In the genomic region with DNA sequence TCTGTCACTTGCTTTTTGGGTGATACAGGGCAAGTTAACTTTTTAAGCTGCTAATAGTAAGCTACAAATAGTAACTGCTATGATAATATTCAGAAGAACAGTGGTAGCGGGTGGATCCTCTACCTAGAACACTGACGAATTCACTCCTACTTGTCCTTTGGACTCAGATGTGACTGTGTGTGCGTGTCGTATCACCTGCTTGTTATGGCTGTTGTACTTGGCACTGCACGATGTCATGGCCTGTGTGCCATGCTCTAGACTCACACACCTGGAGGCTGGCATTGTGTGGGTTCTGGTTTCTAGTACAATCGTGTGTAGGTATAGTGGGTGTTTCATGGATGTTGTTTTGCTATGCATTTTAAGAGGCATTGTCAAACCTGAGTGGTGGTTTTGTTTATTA, we compare ENCODE assay signal across 28 cellular contexts.
"Had no signal": no experiment of that assay in that cellular context is flagged by ENCODE, and none has a peak within 500 bp of the region (broad histone marks: within the 10 kb centered on the region; RNA-seq: fewer than 3 reads in every experiment).

No MANE protein-coding gene starts in this region.

- H3K36me3 Mint-ChIP-seq: naive thymus-derived CD4-positive, alpha-beta T cell; natural killer cell; neural progenitor cell; stimulated activated memory B cell treated with anti-CD40 and anti-IgM and Interleukin-4, amounts not matched to agents 10 μg/mL and 1 μg/mL and 100 μg/mL, for 72 hours had no signal

- H3K4me1 Mint-ChIP-seq: naive thymus-derived CD4-positive, alpha-beta T cell; natural killer cell; nephron; neural progenitor cell; stimulated activated memory B cell treated with anti-CD40 and anti-IgM and Interleukin-4, amounts not matched to agents 10 μg/mL and 1 μg/mL and 100 μg/mL, for 72 hours; stimulated activated naive CD8-positive, alpha-beta T cell treated with anti-CD3 and anti-CD28 coated beads, Interleukin-15, amount 100 ng/mL, for 72 hours had no signal

- H3K4me3 Mint-ChIP-seq: naive thymus-derived CD4-positive, alpha-beta T cell; natural killer cell; nephron; neural progenitor cell; stimulated activated memory B cell treated with anti-CD40 and anti-IgM and Interleukin-4, amounts not matched to agents 10 μg/mL and 1 μg/mL and 100 μg/mL, for 72 hours; stimulated activated naive CD8-positive, alpha-beta T cell treated with anti-CD3 and anti-CD28 coated beads, Interleukin-15, amount 100 ng/mL, for 72 hours had no signal

- H3K4me3 ChIP-seq: neural progenitor cell, pancreas, prostate gland, skin epidermis, smooth muscle cell, spleen, suprapubic skin, testis, tibial artery, transverse colon, upper lobe of left lung, vagina had no signal

- H2AFZ ChIP-seq: neural progenitor cell had no signal

- H3K4me2 ChIP-seq: neural progenitor cell, smooth muscle cell had no signal

- ATAC-seq: naive thymus-derived CD4-positive, alpha-beta T cell; natural killer cell; pancreas; right cardiac atrium; sciatic nerve; stimulated activated memory B cell treated with anti-CD40 and anti-IgM and Interleukin-4, amounts not matched to agents 10 μg/mL and 1 μg/mL and 100 μg/mL, for 72 hours; stimulated activated naive CD8-positive, alpha-beta T cell treated with anti-CD3 and anti-CD28 coated beads, Interleukin-15, amount 100 ng/mL, for 72 hours; stimulated activated naive CD8-positive, alpha-beta T cell treated with anti-CD3 and anti-CD28 coated beads, Interleukin-15, Interleukin-2, amounts not matched to agents 100 U/mL and 50 U/mL, for 24 hours had no signal

- H3K9me3 ChIP-seq: pancreas, prostate gland, spleen, suprapubic skin, testis, tibial artery, transverse colon, upper lobe of left lung, vagina had no signal

- H3K9me3 Mint-ChIP-seq: natural killer cell; nephron; neural progenitor cell; stimulated activated memory B cell treated with anti-CD40 and anti-IgM and Interleukin-4, amounts not matched to agents 10 μg/mL and 1 μg/mL and 100 μg/mL, for 72 hours; stimulated activated naive CD8-positive, alpha-beta T cell treated with anti-CD3 and anti-CD28 coated beads, Interleukin-15, amount 100 ng/mL, for 72 hours had no signal

- H3K4me1 ChIP-seq: neural progenitor cell, pancreas, prostate gland, spleen, suprapubic skin, testis, tibial artery, transverse colon, upper lobe of left lung, vagina had no signal

- DNase-seq: naive thymus-derived CD4-positive, alpha-beta T cell; natural killer cell; occipital lobe; pancreas; right cardiac atrium; spleen; stimulated activated CD4-positive, alpha-beta T cell treated with anti-CD3 and anti-CD28 coated beads, Interleukin-12 subunit alpha, Interleukin-12 subunit beta, amount 100 ng/mL, for 4 hours; stimulated activated CD4-positive, alpha-beta T cell treated with anti-CD3 and anti-CD28 coated beads, Interleukin-1b, Interleukin-23, amount 100 ng/mL, for 48 hours; stimulated activated CD4-positive, alpha-beta T cell treated with anti-CD3 and anti-CD28 coated beads, Interleukin-4, amount 100 ng/mL, for 1 hour; stimulated activated CD4-positive, alpha-beta T cell treated with anti-CD3 and anti-CD28 coated beads, Interleukin-4, amount 100 ng/mL, for 4 hours; stimulated activated CD8-positive, alpha-beta memory T cell treated with anti-CD3 and anti-CD28 coated beads, Interleukin-4, amount 100 ng/mL, for 48 hours; stimulated activated naive CD4-positive, alpha-beta T cell; stimulated activated naive CD8-positive, alpha-beta T cell treated with anti-CD3 and anti-CD28 coated beads, Interleukin-15, amount 100 ng/mL, for 72 hours; stimulated activated naive CD8-positive, alpha-beta T cell treated with anti-CD3 and anti-CD28 coated beads, Interleukin-15, Interleukin-2, amounts not matched to agents 100 U/mL and 50 U/mL, for 24 hours; substantia nigra; testis; tibial artery; transverse colon; upper lobe of left lung had no signal

- H3K9ac ChIP-seq: neural progenitor cell had no signal

- H3K36me3 ChIP-seq: neural progenitor cell, pancreas, prostate gland, spleen, suprapubic skin, tibial artery, transverse colon, upper lobe of left lung, vagina had no signal

- H3K27me3 ChIP-seq: neural progenitor cell, testis, tibial artery, transverse colon, upper lobe of left lung, vagina had no signal

- H3K27ac Mint-ChIP-seq: naive thymus-derived CD4-positive, alpha-beta T cell; natural killer cell; nephron; neural progenitor cell; stimulated activated memory B cell treated with anti-CD40 and anti-IgM and Interleukin-4, amounts not matched to agents 10 μg/mL and 1 μg/mL and 100 μg/mL, for 72 hours; stimulated activated naive CD8-positive, alpha-beta T cell treated with anti-CD3 and anti-CD28 coated beads, Interleukin-15, amount 100 ng/mL, for 72 hours had no signal

- H3K27ac ChIP-seq: neural progenitor cell, pancreas, prostate gland, skin epidermis, spleen, suprapubic skin, testis, tibial artery, transverse colon, upper lobe of left lung, vagina had no signal
